In the genomic region with DNA sequence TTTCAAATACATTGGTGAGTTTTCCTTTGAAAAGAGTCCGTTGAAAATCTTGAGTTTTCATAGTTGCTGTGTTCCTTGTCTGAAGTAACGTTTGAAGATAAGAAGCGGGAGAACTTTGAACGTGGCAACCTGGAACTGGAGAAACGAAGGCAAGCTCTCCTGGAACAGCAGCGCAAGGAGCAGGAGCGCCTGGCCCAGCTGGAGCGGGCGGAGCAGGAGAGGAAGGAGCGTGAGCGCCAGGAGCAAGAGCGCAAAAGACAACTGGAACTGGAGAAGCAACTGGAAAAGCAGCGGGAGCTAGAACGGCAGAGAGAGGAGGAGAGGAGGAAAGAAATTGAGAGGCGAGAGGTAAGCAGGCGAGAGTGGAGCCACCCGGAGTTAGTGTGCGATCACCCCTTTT, we compare ENCODE assay signal across 26 cellular contexts.
"Had no signal": no experiment of that assay in that cellular context is flagged by ENCODE, and none has a peak within 500 bp of the region (broad histone marks: within the 10 kb centered on the region; RNA-seq: fewer than 3 reads in every experiment).

No MANE protein-coding gene starts in this region.

- DNase-seq: naive thymus-derived CD4-positive, alpha-beta T cell; natural killer cell; nucleus accumbens; pancreas; posterior cingulate gyrus; psoas muscle; right cardiac atrium; sigmoid colon; small intestine; stimulated activated CD4-positive, alpha-beta T cell treated with anti-CD3 and anti-CD28 coated beads, Interleukin-15, amount 100 ng/mL, for 24 hours; stimulated activated CD4-positive, alpha-beta T cell treated with anti-CD3 and anti-CD28 coated beads, Interleukin-2, amount 100 ng/mL, for 24 hours; stimulated activated CD4-positive, alpha-beta T cell treated with anti-CD3 and anti-CD28 coated beads, Interleukin-2, amount 100 ng/mL, for 48 hours; stimulated activated CD4-positive, alpha-beta T cell treated with anti-CD3 and anti-CD28 coated beads, Interleukin-4, amount 100 ng/mL, for 24 hours; stimulated activated naive B cell treated with anti-CD40 and anti-IgM and Interleukin-4, amounts not matched to agents 10 μg/mL and 1 μg/mL and 100 μg/mL, for 72 hours; stimulated activated naive CD4-positive, alpha-beta T cell treated with Interleukin-2 at 50 U/mL for 16 hours; stomach; thyroid gland; trophoblast cell; upper lobe of right lung; uterus had no signal

- H3K27me3 Mint-ChIP-seq: naive thymus-derived CD4-positive, alpha-beta T cell; progenitor cell of endocrine pancreas; stimulated activated naive CD8-positive, alpha-beta T cell treated with anti-CD3 and anti-CD28 coated beads, Interleukin-15, Interleukin-2, amounts not matched to agents 100 ng/mL and 50 ng/mL, for 24 hours had no signal

- H3K4me3 Mint-ChIP-seq: natural killer cell; nephron; neural progenitor cell; stimulated activated effector memory CD8-positive, alpha-beta T cell treated with anti-CD3 and anti-CD28 coated beads, Interleukin-12 subunit alpha, Interleukin-12 subunit beta, amount 100 ng/mL, for 72 hours; stimulated activated naive B cell treated with anti-CD40 and anti-IgM and Interleukin-4, amounts not matched to agents 10 μg/mL and 1 μg/mL and 100 μg/mL, for 72 hours; stimulated activated naive CD8-positive, alpha-beta T cell treated with anti-CD3 and anti-CD28 coated beads, Interleukin-15, Interleukin-2, amounts not matched to agents 100 ng/mL and 50 ng/mL, for 24 hours had no signal

- H3K36me3 Mint-ChIP-seq: natural killer cell; stimulated activated effector memory CD8-positive, alpha-beta T cell treated with anti-CD3 and anti-CD28 coated beads, Interleukin-12 subunit alpha, Interleukin-12 subunit beta, amount 100 ng/mL, for 72 hours had no signal

- H3K9me3 Mint-ChIP-seq: natural killer cell; neural progenitor cell; stimulated activated effector memory CD8-positive, alpha-beta T cell treated with anti-CD3 and anti-CD28 coated beads, Interleukin-12 subunit alpha, Interleukin-12 subunit beta, amount 100 ng/mL, for 72 hours; stimulated activated naive CD8-positive, alpha-beta T cell treated with anti-CD3 and anti-CD28 coated beads, Interleukin-15, Interleukin-2, amounts not matched to agents 100 ng/mL and 50 ng/mL, for 24 hours had no signal

- ATAC-seq: naive thymus-derived CD4-positive, alpha-beta T cell; natural killer cell; pancreas; psoas muscle; right cardiac atrium; right lobe of liver; stimulated activated effector memory CD8-positive, alpha-beta T cell treated with anti-CD3 and anti-CD28 coated beads, Interleukin-12 subunit alpha, Interleukin-12 subunit beta, amount 100 ng/mL, for 72 hours; stimulated activated naive B cell treated with anti-CD40 and anti-IgM and Interleukin-4, amounts not matched to agents 10 μg/mL and 1 μg/mL and 100 μg/mL, for 72 hours; upper lobe of right lung had no signal

- H3K4me1 Mint-ChIP-seq: naive thymus-derived CD4-positive, alpha-beta T cell; natural killer cell; neural progenitor cell; stimulated activated effector memory CD8-positive, alpha-beta T cell treated with anti-CD3 and anti-CD28 coated beads, Interleukin-12 subunit alpha, Interleukin-12 subunit beta, amount 100 ng/mL, for 72 hours; stimulated activated naive B cell treated with anti-CD40 and anti-IgM and Interleukin-4, amounts not matched to agents 10 μg/mL and 1 μg/mL and 100 μg/mL, for 72 hours had no signal

- H3K27ac Mint-ChIP-seq: naive thymus-derived CD4-positive, alpha-beta T cell; natural killer cell; nephron; neural progenitor cell; stimulated activated effector memory CD8-positive, alpha-beta T cell treated with anti-CD3 and anti-CD28 coated beads, Interleukin-12 subunit alpha, Interleukin-12 subunit beta, amount 100 ng/mL, for 72 hours; stimulated activated naive B cell treated with anti-CD40 and anti-IgM and Interleukin-4, amounts not matched to agents 10 μg/mL and 1 μg/mL and 100 μg/mL, for 72 hours; stimulated activated naive CD8-positive, alpha-beta T cell treated with anti-CD3 and anti-CD28 coated beads, Interleukin-15, Interleukin-2, amounts not matched to agents 100 ng/mL and 50 ng/mL, for 24 hours had no signal
